21 cellular contexts compared by ENCODE assay signal in genomic region chr6:11201015-11201414, GRCh38. TPM values are rescaled to one million over a fixed set of nuclear protein-coding genes. Genes with fewer than 3 reads are reported as not detected.
DNase-seq lines count a peak whose midpoint lies in the region; ATAC-seq and TF ChIP-seq lines count a peak whose summit lies in the region.
"Had no signal": no experiment of that assay in that cellular context is flagged by ENCODE, and none has a peak within 500 bp of the region (broad histone marks: within the 10 kb centered on the region; RNA-seq: fewer than 3 reads in every experiment).

No MANE protein-coding gene starts in this region.

- no peak for DNase-seq in activated CD4-positive, alpha-beta T cell treated with anti-CD3 and anti-CD28 coated beads for 36 hours
- no peak for DNase-seq in activated CD4-positive, alpha-beta T cell treated with anti-CD3 and anti-CD28 coated beads, Interleukin-2, amount 50 U/mL, for 48 hours
- DNase-seq in SK-N-SH: no peak
- no peak for DNase-seq in endothelial cell (ENCODE audit: low spot score)
- no peak for DNase-seq in gastrocnemius medialis
- DNase-seq in erythroblast (lab: John Stamatoyannopoulos, UW): no peak
- DNase-seq: activated CD4-positive, alpha-beta T cell treated with anti-CD3 and anti-CD28 coated beads for 1 hour; activated naive CD4-positive, alpha-beta T cell treated with Interleukin-2 at 50 U/mL for 16 hours; activated T-cell treated with anti-CD3 and anti-CD28 coated beads for 4 hours; DMS153; lower lobe of right lung; NCI-H1417; NCI-H82; small intestine; stimulated activated CD4-positive, alpha-beta T cell treated with anti-CD3 and anti-CD28 coated beads, Interleukin-4, amount 100 ng/mL, for 4 hours; substantia nigra had no signal

- in situ Hi-C loops in gastrocnemius medialis (cut with MboI; ENCODE audit: low sequenced_read_pairs in 4 of 4): no loop called here

- H4K20me1 ChIP-seq in SK-N-SH (ENCODE audit: insufficient read depth): no peaks in the 10 kb centered on the region

- H3K4me1 Mint-ChIP-seq in activated CD4-positive, alpha-beta T cell treated with anti-CD3 and anti-CD28 coated beads for 36 hours: peaks cover 45% of the 10 kb centered on the region
- peaks cover 41% of the 10 kb centered on the region for H3K4me1 Mint-ChIP-seq in endothelial cell (ENCODE audit: unreplicated experiment)

- no peak overlapping the region for H3K4me3 ChIP-seq in SK-N-SH (ENCODE audit: low read depth in 2 of 2, low read length in 1 of 2)
- H3K4me3 ChIP-seq in gastrocnemius medialis: no peak overlapping the region
- H3K4me3 ChIP-seq in gastroesophageal sphincter: no peak overlapping the region
- H3K4me3 ChIP-seq: lower lobe of right lung had no signal

- peaks cover 50% of the 10 kb centered on the region for H3K36me3 Mint-ChIP-seq in activated CD4-positive, alpha-beta T cell treated with anti-CD3 and anti-CD28 coated beads for 36 hours (ENCODE audit: low read depth)
- no peaks in the 10 kb centered on the region for H3K36me3 Mint-ChIP-seq in endothelial cell (ENCODE audit: low read depth, unreplicated experiment)

- TF ChIP-seq RAD21 in SK-N-SH (IDR thresholded peaks at IDR 0.05; ENCODE audit: low read length): no peak

- H3K27me3 Mint-ChIP-seq in activated CD4-positive, alpha-beta T cell treated with anti-CD3 and anti-CD28 coated beads for 36 hours: no peaks in the 10 kb centered on the region
- no peaks in the 10 kb centered on the region for H3K27me3 Mint-ChIP-seq in endothelial cell (ENCODE audit: unreplicated experiment)
- H3K27me3 Mint-ChIP-seq: brain had no signal

- no peaks in the 10 kb centered on the region for H3K9me3 ChIP-seq in SK-N-SH
- no peaks in the 10 kb centered on the region for H3K9me3 ChIP-seq in gastrocnemius medialis
- no peaks in the 10 kb centered on the region for H3K9me3 ChIP-seq in gastroesophageal sphincter
- H3K9me3 ChIP-seq: lower lobe of right lung had no signal

- H3F3A ChIP-seq in SK-N-SH (replicated peaks; ENCODE audit: insufficient read depth): peaks cover 27% of the 10 kb centered on the region

- peaks cover 31 to 48% of the 10 kb centered on the region in 2 experiments; a peak in 3 of 4 replicates for H3K4me1 ChIP-seq in SK-N-SH (ENCODE audit: control insufficient read depth in 1 of 2, insufficient read depth in 2 of 2, low read depth in 1 of 2, low read length in 1 of 2)
- peaks cover 15 to 24% of the 10 kb centered on the region in 2 donors for H3K4me1 ChIP-seq in gastrocnemius medialis
- H3K4me1 ChIP-seq in gastroesophageal sphincter: peaks cover 0 to 29% (median 6%) of the 10 kb centered on the region in 3 donors

- ATAC-seq in activated CD4-positive, alpha-beta T cell treated with anti-CD3 and anti-CD28 coated beads for 36 hours: no peak
- ATAC-seq in gastrocnemius medialis: no peak
- no peak for ATAC-seq in HG02588 (IDR thresholded peaks at IDR 0.05; ENCODE audit: unreplicated experiment)
- no peak for ATAC-seq in gastroesophageal sphincter

- TF ChIP-seq EP300 in SK-N-SH (IDR thresholded peaks at IDR 0.05; ENCODE audit: borderline replicate concordance in 1 of 2, low read depth in 1 of 2, low read length in 1 of 2): no peak
- no peak for TF ChIP-seq EP300 in gastroesophageal sphincter (IDR thresholded peaks at IDR 0.05)

- H3K27me3 ChIP-seq in SK-N-SH (ENCODE audit: insufficient read depth) (no peaks in the 10 kb centered on the region), gastrocnemius medialis (no peaks in the 10 kb centered on the region), gastroesophageal sphincter (no peaks in the 10 kb centered on the region)

- intact Hi-C loops in activated CD4-positive, alpha-beta T cell treated with anti-CD3 and anti-CD28 coated beads for 36 hours (cut with DNase I, micrococcal nuclease): no loop called here
- intact Hi-C loops in gastrocnemius medialis (cut with DNase I; ENCODE audit: low total_unique reads): no loop called here

- H3K4me2 ChIP-seq in SK-N-SH: no peak overlapping the region

- TF ChIP-seq CTCF in SK-N-SH (IDR thresholded peaks at IDR 0.05) (no peak), endothelial cell (IDR thresholded peaks at IDR 0.05; ENCODE audit: unreplicated experiment) (no peak), gastrocnemius medialis (IDR thresholded peaks at IDR 0.05 in 4 of 5, conservative IDR thresholded peaks at IDR 0.05 in 1 of 5) (no peak), gastroesophageal sphincter (IDR thresholded peaks at IDR 0.05) (no peak)

- H3K27ac ChIP-seq in SK-N-SH (ENCODE audit: low read depth in 2 of 2, low read length in 1 of 2) (peak overlapping the region; percentile 17 to 75), gastrocnemius medialis (peak overlapping the region in 3 of 4 donors; percentile 11 to 43 (median 29)), gastroesophageal sphincter (peak overlapping the region in 1 of 4 donors; percentile 28)
- H3K27ac ChIP-seq: C4-2B, parathyroid adenoma had no signal

- no peak overlapping the region for H2AFZ ChIP-seq in SK-N-SH (ENCODE audit: low read depth)
- H2AFZ ChIP-seq: parathyroid adenoma had no signal

- H3K4me3 Mint-ChIP-seq in activated CD4-positive, alpha-beta T cell treated with anti-CD3 and anti-CD28 coated beads for 36 hours: no peak overlapping the region
- H3K4me3 Mint-ChIP-seq in endothelial cell (ENCODE audit: unreplicated experiment): no peak overlapping the region

- WGBS in SK-N-SH (ENCODE audit: low lambda C conversion rate): 40% methylated on average over 2 of the region's 3 CpGs
- WGBS in gastroesophageal sphincter (ENCODE audit: low coverage in 1 of 2), 2 donors: 67 to 100% methylated on average over 2 to 3 of the region's 3 CpGs

- H3K36me3 ChIP-seq in SK-N-SH (replicated peaks in 1 of 2; ENCODE audit: control insufficient read depth in 1 of 2, insufficient read depth in 2 of 2, low read length in 1 of 2) (peaks cover 4 to 11% of the 10 kb centered on the region in 2 experiments), gastrocnemius medialis (peaks cover 0 to 14% of the 10 kb centered on the region in 2 donors), gastroesophageal sphincter (no peaks in the 10 kb centered on the region)

- CTCF ChIA-PET in activated CD4-positive, alpha-beta T cell treated with anti-CD3 and anti-CD28 coated beads for 36 hours (lab: Charles Lee): no interaction called here
- CTCF ChIA-PET in SK-N-SH (lab: Yijun Ruan, JAX): no interaction called here

- H3K9me2 ChIP-seq in SK-N-SH: no peaks in the 10 kb centered on the region

- POLR2A ChIA-PET in activated CD4-positive, alpha-beta T cell treated with anti-CD3 and anti-CD28 coated beads for 36 hours (lab: Charles Lee): no interaction called here
- POLR2A ChIA-PET in SK-N-SH (lab: Yijun Ruan, JAX): no interaction called here

- H3K79me2 ChIP-seq in SK-N-SH (ENCODE audit: insufficient read depth): peaks cover 84% of the 10 kb centered on the region

- H3K9ac ChIP-seq in SK-N-SH: peak overlapping the region; percentile 39
- H3K9ac ChIP-seq: parathyroid adenoma had no signal

- no peaks in the 10 kb centered on the region for H3K9me3 Mint-ChIP-seq in activated CD4-positive, alpha-beta T cell treated with anti-CD3 and anti-CD28 coated beads for 36 hours (ENCODE audit: low read depth)
- H3K9me3 Mint-ChIP-seq in endothelial cell (ENCODE audit: unreplicated experiment): no peaks in the 10 kb centered on the region

- TF ChIP-seq POLR2A in gastrocnemius medialis (IDR thresholded peaks at IDR 0.05) (no peak), erythroblast (IDR thresholded peaks at IDR 0.05; ENCODE audit: low read length) (no peak), gastroesophageal sphincter (IDR thresholded peaks at IDR 0.05) (no peak)

- H3K27ac Mint-ChIP-seq in activated CD4-positive, alpha-beta T cell treated with anti-CD3 and anti-CD28 coated beads for 36 hours: peak overlapping the region; percentile 21
- peak overlapping the region; percentile 46 for H3K27ac Mint-ChIP-seq in endothelial cell (ENCODE audit: unreplicated experiment)

TF ChIP-seq in SK-N-SH, 30 proteins besides CTCF, POLR2A, EP300 and RAD21:
- TF ChIP-seq RXRA (IDR thresholded peaks at IDR 0.05; ENCODE audit: borderline replicate concordance, low read depth) (no peak), GABPA (IDR thresholded peaks at IDR 0.05; ENCODE audit: low read depth) (no peak), MXI1 (IDR thresholded peaks at IDR 0.05; ENCODE audit: low read depth, low read length) (no peak), FOXM1 (IDR thresholded peaks at IDR 0.05; ENCODE audit: low read depth) (no peak), NRF1 (IDR thresholded peaks at IDR 0.05; ENCODE audit: low read depth, low read length) (no peak), YY1 (IDR thresholded peaks at IDR 0.05; ENCODE audit: low read depth) (no peak), ZBTB33 (IDR thresholded peaks at IDR 0.05; ENCODE audit: borderline replicate concordance, low read depth) (no peak), TEAD4 (IDR thresholded peaks at IDR 0.05; ENCODE audit: borderline replicate concordance, insufficient read depth) (no peak), CHD2 (IDR thresholded peaks at IDR 0.05; ENCODE audit: low read length, partially characterized antibody) (no peak), JUND (IDR thresholded peaks at IDR 0.05) (no peak), TCF12 (IDR thresholded peaks at IDR 0.05) (no peak)

RNA-seq across cellular contexts. Expression of gene NEDD9, which starts 31.5 kb away (rescaled TPM):
- 10 to 100 TPM; 23.6 to 27.3 TPM for total RNA-seq in activated CD4-positive, alpha-beta T cell treated with anti-CD3 and anti-CD28 coated beads for 36 hours
- polyA plus RNA-seq in SK-N-SH (2012; rRNA removed): 7.4 and 9.9 TPM in 2 replicates
- 6.1 and 6.8 TPM in 2 replicates for polyA plus RNA-seq in SK-N-SH (2012; cell fraction: cytosol; rRNA removed)
- polyA plus RNA-seq in SK-N-SH (2012; cell fraction: nucleus; rRNA removed): 12.2 and 22.1 TPM in 2 replicates
- total RNA-seq in endothelial cell (ENCODE audit: unreplicated experiment) (3.2 TPM), gastrocnemius medialis (10 to 100 TPM; 19.8 to 49.4 (median 35.6) TPM), gastroesophageal sphincter (10 to 100 TPM; 13.1 to 42.7 (median 26.7) TPM)
